Comparison of ENCODE assay signal across 23 cellular contexts in genomic region chr3:29493109-29493508, GRCh38.
"Had no signal": no experiment of that assay in that cellular context is flagged by ENCODE, and none has a peak within 500 bp of the region (broad histone marks: within the 10 kb centered on the region; RNA-seq: fewer than 3 reads in every experiment).

No MANE protein-coding gene starts in this region.

- H3K4me1 ChIP-seq: gastroesophageal sphincter, parathyroid adenoma, psoas muscle, right lobe of liver, suprapubic skin, upper lobe of left lung, vagina had no signal

- H3K27ac ChIP-seq: dorsolateral prefrontal cortex, parathyroid adenoma, psoas muscle, right lobe of liver, suprapubic skin, upper lobe of left lung, vagina had no signal

- H3K4me3 ChIP-seq: dorsolateral prefrontal cortex, gastroesophageal sphincter, psoas muscle, right lobe of liver, suprapubic skin, thyroid gland, upper lobe of left lung, vagina had no signal

- DNase-seq: cortex of kidney; dorsolateral prefrontal cortex; effector CD8-positive, alpha-beta T cell; glutamatergic neuron; immature natural killer cell; kidney; left cardiac atrium; mesendoderm; naive thymus-derived CD4-positive, alpha-beta T cell; nephron progenitor cell; psoas muscle; retina; right lobe of liver; stimulated activated CD4-positive, alpha-beta T cell treated with anti-CD3 and anti-CD28 coated beads, Interleukin-4, amount 100 ng/mL, for 1 hour; stimulated activated CD8-positive, alpha-beta memory T cell treated with anti-CD3 and anti-CD28 coated beads, Interleukin-4, amount 100 ng/mL, for 48 hours; stimulated activated naive CD8-positive, alpha-beta T cell treated with anti-CD3 and anti-CD28 coated beads, Interleukin-15, Interleukin-2, amounts not matched to agents 100 U/mL and 50 U/mL, for 24 hours; thyroid gland; upper lobe of left lung had no signal

- H3K4me3 Mint-ChIP-seq: immature natural killer cell; naive thymus-derived CD4-positive, alpha-beta T cell; nephron progenitor cell; stimulated activated effector memory CD8-positive, alpha-beta T cell treated with anti-CD3 and anti-CD28 coated beads, Interleukin-12 subunit alpha, Interleukin-12 subunit beta, amount 100 ng/mL, for 72 hours had no signal

- H3K27me3 ChIP-seq: dorsolateral prefrontal cortex, gastroesophageal sphincter, right lobe of liver, suprapubic skin, thyroid gland, upper lobe of left lung, vagina had no signal

- H3K36me3 ChIP-seq: right lobe of liver, suprapubic skin, thyroid gland, vagina had no signal

- H3K9me3 ChIP-seq: gastroesophageal sphincter, psoas muscle, right lobe of liver, suprapubic skin, thyroid gland, upper lobe of left lung, vagina had no signal

- H2AFZ ChIP-seq: parathyroid adenoma had no signal

- H3K36me3 Mint-ChIP-seq: immature natural killer cell; naive thymus-derived CD4-positive, alpha-beta T cell; stimulated activated effector memory CD8-positive, alpha-beta T cell treated with anti-CD3 and anti-CD28 coated beads, Interleukin-12 subunit alpha, Interleukin-12 subunit beta, amount 100 ng/mL, for 72 hours had no signal

- ATAC-seq: gastroesophageal sphincter; left cardiac atrium; naive thymus-derived CD4-positive, alpha-beta T cell; psoas muscle; right lobe of liver; stimulated activated effector memory CD8-positive, alpha-beta T cell treated with anti-CD3 and anti-CD28 coated beads, Interleukin-12 subunit alpha, Interleukin-12 subunit beta, amount 100 ng/mL, for 72 hours; stimulated activated naive CD8-positive, alpha-beta T cell treated with anti-CD3 and anti-CD28 coated beads, Interleukin-15, Interleukin-2, amounts not matched to agents 100 U/mL and 50 U/mL, for 24 hours had no signal

- H3K9ac ChIP-seq: parathyroid adenoma had no signal

- H3K79me2 ChIP-seq: parathyroid adenoma had no signal

- H3K4me1 Mint-ChIP-seq: immature natural killer cell; naive thymus-derived CD4-positive, alpha-beta T cell; nephron progenitor cell; stimulated activated effector memory CD8-positive, alpha-beta T cell treated with anti-CD3 and anti-CD28 coated beads, Interleukin-12 subunit alpha, Interleukin-12 subunit beta, amount 100 ng/mL, for 72 hours had no signal

- H3K27ac Mint-ChIP-seq: immature natural killer cell; naive thymus-derived CD4-positive, alpha-beta T cell; nephron progenitor cell; stimulated activated effector memory CD8-positive, alpha-beta T cell treated with anti-CD3 and anti-CD28 coated beads, Interleukin-12 subunit alpha, Interleukin-12 subunit beta, amount 100 ng/mL, for 72 hours had no signal
